1 cellular context compared by ENCODE assay signal in the genomic region with DNA sequence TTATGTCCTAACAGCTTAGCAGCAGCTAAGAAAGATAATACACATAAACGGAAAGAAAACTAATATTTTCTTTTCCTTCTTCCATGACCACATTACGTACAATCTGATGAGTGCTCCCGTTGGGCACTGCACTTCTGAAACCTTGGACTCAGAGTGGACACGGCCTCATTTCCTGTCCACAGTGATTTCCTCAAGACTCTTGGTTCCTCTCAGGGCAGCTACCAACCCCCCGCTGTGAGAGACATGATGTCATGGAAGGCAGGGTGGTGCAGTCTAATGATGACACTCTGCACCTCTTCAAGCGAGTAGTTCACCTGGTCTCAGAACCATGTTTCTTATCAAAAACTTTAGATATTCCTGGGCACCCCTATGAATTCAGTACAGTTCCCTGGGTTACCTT.
TF ChIP-seq lines count a peak whose summit lies in the region.

No MANE protein-coding gene starts in this region.

TF ChIP-seq in endothelial cell of umbilical vein, 7 proteins besides CTCF, POLR2A, EP300 and RAD21:
- no peak for TF ChIP-seq GATA2 (IDR thresholded peaks at IDR 0.05; ENCODE audit: insufficient read depth, insufficient read length, low read depth, low read length)
- TF ChIP-seq POLR2AphosphoS5 (IDR thresholded peaks at IDR 0.05; ENCODE audit: insufficient read depth, low read depth, low read length): no peak
- no peak for TF ChIP-seq FOS (IDR thresholded peaks at IDR 0.05; ENCODE audit: borderline replicate concordance, insufficient read depth, low read length)
- TF ChIP-seq, protein P1, sequence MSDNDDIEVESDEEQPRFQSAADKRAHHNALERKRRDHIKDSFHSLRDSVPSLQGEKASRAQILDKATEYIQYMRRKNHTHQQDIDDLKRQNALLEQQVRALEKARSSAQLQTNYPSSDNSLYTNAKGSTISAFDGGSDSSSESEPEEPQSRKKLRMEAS (IDR thresholded peaks at IDR 0.05; ENCODE audit: insufficient read depth, insufficient read length): no peak
- no peak for TF ChIP-seq MYC (IDR thresholded peaks at IDR 0.05; ENCODE audit: low read depth, low read length)
- TF ChIP-seq EZH2 (IDR thresholded peaks at IDR 0.05; ENCODE audit: borderline replicate concordance, low read depth, low read length, severe bottlenecking): no peak
- TF ChIP-seq JUN (IDR thresholded peaks at IDR 0.05; ENCODE audit: borderline replicate concordance, insufficient read depth, insufficient read length, low read depth): no peak
TF ChIP-seq in endothelial cell of umbilical vein: peak in this region for 0.
